ENCODE assay signal across 14 cellular contexts in the genomic region with DNA sequence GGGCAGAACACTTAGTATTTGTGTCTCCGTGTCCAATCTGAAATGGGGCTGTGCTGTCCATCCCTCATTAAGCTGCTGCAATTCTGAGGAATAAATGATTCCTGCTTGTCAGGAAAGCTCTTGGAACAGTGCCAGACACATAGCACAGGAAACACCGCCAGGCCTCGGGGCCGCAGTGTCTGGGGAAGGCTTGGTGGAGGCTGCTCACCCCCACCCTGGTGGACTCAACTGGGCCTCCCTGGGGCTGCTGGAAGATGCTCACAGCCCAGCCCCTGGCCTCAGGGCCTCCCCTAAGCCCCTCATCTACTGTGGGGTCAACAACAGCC. TPM values are rescaled to one million over a fixed set of nuclear protein-coding genes. Genes with fewer than 3 reads are reported as not detected.
DNase-seq lines count a peak whose midpoint lies in the region; ATAC-seq and TF ChIP-seq lines count a peak whose summit lies in the region.
"Had no signal": no experiment of that assay in that cellular context is flagged by ENCODE, and none has a peak within 500 bp of the region (broad histone marks: within the 10 kb centered on the region; RNA-seq: fewer than 3 reads in every experiment).

No MANE protein-coding gene starts in this region.

- H2BK5ac ChIP-seq in neuronal stem cell (ENCODE audit: low read length) (peak overlapping the region; percentile 57), mesendoderm (ENCODE audit: low read length) (no peak overlapping the region)

- H3K23ac ChIP-seq in neuronal stem cell (ENCODE audit: low read depth, low read length, poor library complexity) (no peak overlapping the region), mesendoderm (ENCODE audit: low read length) (no peak overlapping the region)

- H3K27me3 ChIP-seq in neuronal stem cell (ENCODE audit: control insufficient read depth in 3 of 3, insufficient read depth in 3 of 3, low read depth in 1 of 3, low read length in 3 of 3) (no peaks in the 10 kb centered on the region), mesendoderm (ENCODE audit: insufficient read depth, low read length, poor library complexity) (no peaks in the 10 kb centered on the region), aorta (ENCODE audit: control insufficient read depth in 1 of 2, insufficient read depth in 2 of 2, low read length in 1 of 2) (no peaks in the 10 kb centered on the region)
- H3K27me3 ChIP-seq: BLaER1 treated with 17β-estradiol and CSF1 and Interleukin-3, amounts not matched to agents 10 nM and 100 nM had no signal

- peak overlapping the region; percentile 73 for H2AK5ac ChIP-seq in neuronal stem cell (ENCODE audit: low read depth, low read length)
- no peak overlapping the region for H2AK5ac ChIP-seq in mesendoderm (ENCODE audit: low read length)

- H2BK120ac ChIP-seq in neuronal stem cell (ENCODE audit: low read depth, low read length) = no peak overlapping the region
- no peak overlapping the region for H2BK120ac ChIP-seq in mesendoderm (ENCODE audit: low read depth, low read length)

- CTCF ChIA-PET in HEK293 (lab: Yijun Ruan, JAX) (interaction anchor here (0.7 kb wide), 1 partner anchor 222 kb away, joined by 3 read pairs; no protein-coding TSS in a partner anchor), T-cell (lab: Charles Lee) (no interaction called here)

- H3K9me3 ChIP-seq in HEK293 (ENCODE audit: control insufficient read depth, insufficient read depth, low read depth, low read length) (no peaks in the 10 kb centered on the region), neuronal stem cell (replicated peaks in 1 of 2; ENCODE audit: control insufficient read depth in 2 of 2, insufficient read depth in 1 of 2, low read depth in 1 of 2, low read length in 2 of 2) (no peaks in the 10 kb centered on the region), aorta (ENCODE audit: control insufficient read depth, low read length) (no peaks in the 10 kb centered on the region)
- H3K9me3 ChIP-seq: BLaER1 treated with 17β-estradiol and CSF1 and Interleukin-3, amounts not matched to agents 10 nM and 100 nM had no signal

- no peaks in the 10 kb centered on the region for H3K36me3 ChIP-seq in HEK293 (ENCODE audit: control insufficient read depth in 2 of 2, insufficient read depth in 1 of 2, low read length in 2 of 2)
- H3K36me3 ChIP-seq in neuronal stem cell (replicated peaks in 1 of 2; ENCODE audit: control insufficient read depth in 2 of 2, insufficient read depth in 2 of 2, low read length in 2 of 2) = no peaks in the 10 kb centered on the region
- no peaks in the 10 kb centered on the region for H3K36me3 ChIP-seq in mesendoderm (ENCODE audit: control insufficient read depth, insufficient read depth, low read length)
- no peaks in the 10 kb centered on the region for H3K36me3 ChIP-seq in aorta (ENCODE audit: control insufficient read depth in 1 of 2, insufficient read depth in 2 of 2, low read length in 1 of 2)
- H3K36me3 ChIP-seq: BLaER1 treated with 17β-estradiol and CSF1 and Interleukin-3, amounts not matched to agents 10 nM and 100 nM had no signal

- no peak overlapping the region for H4K5ac ChIP-seq in mesendoderm (ENCODE audit: low read length)

- peak overlapping the region; percentile 80 for H3K18ac ChIP-seq in neuronal stem cell (ENCODE audit: low read length)
- no peak overlapping the region for H3K18ac ChIP-seq in mesendoderm (ENCODE audit: low read length)

- H3K9ac ChIP-seq in neuronal stem cell (ENCODE audit: low read depth, low read length, poor library complexity) (no peak overlapping the region), mesendoderm (ENCODE audit: low read length) (no peak overlapping the region)

- no peak overlapping the region for H3K27ac ChIP-seq in HEK293 (ENCODE audit: extremely low read depth, low read depth, low read length)
- no peak overlapping the region for H3K27ac ChIP-seq in neuronal stem cell (replicated peaks; ENCODE audit: low read length)
- H3K27ac ChIP-seq in mesendoderm (ENCODE audit: low read depth, low read length) = no peak overlapping the region
- no peak overlapping the region for H3K27ac ChIP-seq in aorta (ENCODE audit: low read depth in 1 of 2, low read length in 2 of 2)
- H3K27ac ChIP-seq: HL-60 had no signal

- WGBS in neuronal stem cell (ENCODE audit: extremely low coverage in 2 of 2, insufficient read length in 2 of 2, insufficient replicate concordance in 1 of 2), 2 donors = no CpG with 5 or more reads among the region's 4 CpGs
- WGBS in mesendoderm (ENCODE audit: extremely low coverage, insufficient coverage, low lambda C conversion rate) = no CpG with 5 or more reads among the region's 4 CpGs
- 54 to 70% methylated on average over 4 of the region's 4 CpGs for WGBS in aorta, 2 donors

- H4K8ac ChIP-seq in neuronal stem cell (ENCODE audit: low read depth, low read length) (no peak overlapping the region), mesendoderm (ENCODE audit: low read depth, low read length) (no peak overlapping the region)

- H3K4me2 ChIP-seq in neuronal stem cell (ENCODE audit: insufficient read depth, low read length, poor library complexity, severe bottlenecking) (no peak overlapping the region), mesendoderm (ENCODE audit: low read length) (no peak overlapping the region)

- H3K4me3 ChIP-seq in HEK293 (ENCODE audit: low read depth, low read length) (no peak overlapping the region), neuronal stem cell (ENCODE audit: low read length in 2 of 2) (no peak overlapping the region), mesendoderm (ENCODE audit: low read length) (no peak overlapping the region), aorta (ENCODE audit: low read length in 2 of 2) (no peak overlapping the region)
- H3K4me3 ChIP-seq: BLaER1 treated with 17β-estradiol and CSF1 and Interleukin-3, amounts not matched to agents 10 nM and 100 nM had no signal

- POLR2A ChIA-PET in HEK293 (lab: Yijun Ruan, JAX) (no interaction called here), T-cell (lab: Charles Lee) (no interaction called here)

- H3K27me3 Mint-ChIP-seq in T-cell = no peaks in the 10 kb centered on the region
- H3K27me3 Mint-ChIP-seq: naive B cell had no signal

- H3K56ac ChIP-seq in mesendoderm (ENCODE audit: low read length) = no peak overlapping the region

- no peak overlapping the region for H2BK15ac ChIP-seq in neuronal stem cell (ENCODE audit: low read length)
- no peak overlapping the region for H2BK15ac ChIP-seq in mesendoderm (replicated peaks; ENCODE audit: low read depth)

- no peak overlapping the region for H3K4me3 Mint-ChIP-seq in T-cell
- H3K4me3 Mint-ChIP-seq: naive B cell had no signal

- H3K79me2 ChIP-seq in mesendoderm (ENCODE audit: control insufficient read depth, insufficient read depth, low read length) = no peaks in the 10 kb centered on the region

- no peak for ATAC-seq in T-cell (replicated peaks in 1 of 4)
- ATAC-seq in aorta (ENCODE audit: low FRiP score) = no peak
- ATAC-seq in HG03460 (IDR thresholded peaks at IDR 0.05; ENCODE audit: unreplicated experiment) = no peak

- intact Hi-C loops in aorta (cut with DNase I) = no loop called here

- no peaks in the 10 kb centered on the region; the same call in 1 of the 2 replicates for H3K4me1 ChIP-seq in HEK293 (ENCODE audit: control insufficient read depth, insufficient read depth, low read length)
- peaks cover 2 to 3% of the 10 kb centered on the region in 2 donors for H3K4me1 ChIP-seq in neuronal stem cell (ENCODE audit: control insufficient read depth in 2 of 2, insufficient read depth in 1 of 2, low read depth in 1 of 2, low read length in 2 of 2)
- H3K4me1 ChIP-seq in mesendoderm (ENCODE audit: control insufficient read depth, low read depth, low read length) = no peaks in the 10 kb centered on the region
- no peaks in the 10 kb centered on the region for H3K4me1 ChIP-seq in aorta (ENCODE audit: control insufficient read depth in 1 of 2, insufficient read depth in 2 of 2, low read length in 2 of 2)

- H3K79me1 ChIP-seq in neuronal stem cell (ENCODE audit: low read depth, low read length) (no peaks in the 10 kb centered on the region), mesendoderm (ENCODE audit: low read length) (no peaks in the 10 kb centered on the region)

- H4K91ac ChIP-seq in neuronal stem cell (ENCODE audit: low read depth, low read length, poor library complexity) = no peak overlapping the region

- peak overlapping the region; percentile 35 for H2AFZ ChIP-seq in neuronal stem cell (ENCODE audit: low read length)

- H2BK12ac ChIP-seq in neuronal stem cell (ENCODE audit: low read length) = no peak overlapping the region

- no peaks in the 10 kb centered on the region for H3K36me3 Mint-ChIP-seq in T-cell
- H3K36me3 Mint-ChIP-seq: naive B cell had no signal

- H3K14ac ChIP-seq in neuronal stem cell (ENCODE audit: low read length) = peak overlapping the region; percentile 31

- TF ChIP-seq CTCF in HEK293 (tag by site-specific recombination; IDR thresholded peaks at IDR 0.05) = no peak

- H3K27ac Mint-ChIP-seq in T-cell = no peak overlapping the region
- H3K27ac Mint-ChIP-seq: naive B cell had no signal

- no peaks in the 10 kb centered on the region for H3K9me3 Mint-ChIP-seq in T-cell
- H3K9me3 Mint-ChIP-seq: naive B cell had no signal

- H3K4me1 Mint-ChIP-seq in T-cell = peaks cover 0 to 8% (median 8%) of the 10 kb centered on the region in 3 donors
- H3K4me1 Mint-ChIP-seq: naive B cell had no signal

- no peak overlapping the region for H3K4ac ChIP-seq in neuronal stem cell (ENCODE audit: low read length)
- no peak overlapping the region for H3K4ac ChIP-seq in mesendoderm (ENCODE audit: low read depth, low read length)

- DNase-seq in NCI-H69 (lab: John Stamatoyannopoulos, UW) (peak; percentile 70), dermis blood vessel endothelial cell (peak; percentile 78), neuronal stem cell (ENCODE audit: low spot score) (no peak), mesendoderm (no peak), T-cell (no peak), aorta (no peak)
- DNase-seq: activated T-cell treated with anti-CD3 and anti-CD28 coated beads, Interleukin-2, amount 50 U/mL, for 1 hour; foreskin melanocyte; GOT3; naive B cell had no signal

TF ChIP-seq in HEK293, 187 proteins besides CTCF, POLR2A, EP300 and RAD21 (continues in another document):
- TF ChIP-seq ZNF777 (tag by site-specific recombination; IDR thresholded peaks at IDR 0.05; ENCODE audit: borderline replicate concordance) = no peak

RNA-seq across cellular contexts. Expression of gene SAMD8, which starts 40.3 kb away (rescaled TPM):
- total RNA-seq in dermis blood vessel endothelial cell (34.9 and 36.9 TPM in 2 replicates), T-cell (10 to 100 TPM; 15.6 to 28.1 (median 16.1) TPM), aorta (10 to 100 TPM; 33.6 to 37.5 TPM)
- polyA plus RNA-seq in neuronal stem cell (2013, experiment 1 of 2) = 11.4 TPM
- polyA plus RNA-seq in neuronal stem cell (2013, experiment 2 of 2) = 12.2 TPM
- 7.3 TPM for polyA plus RNA-seq in mesendoderm (2013, experiment 1 of 2)
- polyA plus RNA-seq in mesendoderm (2013, experiment 2 of 2) = 7.9 TPM
- 10 to 100 TPM in 1 of 2 donors, 1 to 10 TPM in 1; 6.8 to 10.0 TPM for polyA plus RNA-seq in aorta

Comparison
In these comparisons a context has a peak if more than half of its experiments do, and no peak if none do; other contexts are left out.
1. DNase-seq: peak in NCI-H69 (single experiment) and dermis blood vessel endothelial cell (single experiment); none in neuronal stem cell (single experiment), mesendoderm (single experiment), T-cell (0 of 34) and aorta (0 of 2).